Comparison of ENCODE assay signal across 31 cellular contexts in genomic region chr12:10136637-10137205, GRCh38. TPM values are rescaled to one million over a fixed set of nuclear protein-coding genes. Genes with fewer than 3 reads are reported as not detected.
DNase-seq lines count a peak whose midpoint lies in the region; ATAC-seq and TF ChIP-seq lines count a peak whose summit lies in the region.
"Had no signal": no experiment of that assay in that cellular context is flagged by ENCODE, and none has a peak within 500 bp of the region (broad histone marks: within the 10 kb centered on the region; RNA-seq: fewer than 3 reads in every experiment).

No MANE protein-coding gene starts in this region.

- no peak overlapping the region for H2AK5ac ChIP-seq in mesenchymal stem cell (ENCODE audit: low read length, severe bottlenecking)

- peak; percentile 17 for DNase-seq in NCI-H82 (lab: John Stamatoyannopoulos, UW)
- no peak for DNase-seq in NCI-H82 treated with DMSO at 0.1 percent for 48 hours (lab: John Stamatoyannopoulos, UW; ENCODE audit: unreplicated experiment)
- DNase-seq in NCI-H2029 (lab: John Stamatoyannopoulos, UW), result peak; percentile 16
- DNase-seq in SHP77 (lab: John Stamatoyannopoulos, UW), result peak; percentile 46 to 52
- DNase-seq in NCI-H510A (lab: John Stamatoyannopoulos, UW), result no peak
- DNase-seq in mesenchymal stem cell, result no peak
- DNase-seq: activated CD4-positive, alpha-beta memory T cell treated with anti-CD3 and anti-CD28 coated beads for 36 hours; activated CD4-positive, CD25-positive, alpha-beta regulatory T cell; activated CD8-positive, alpha-beta memory T cell treated with anti-CD3 and anti-CD28 coated beads, Interleukin-2, amount 50 U/mL, for 48 hours; activated effector memory CD4-positive, alpha-beta T cell treated with Interleukin-2 at 50 U/mL for 16 hours; activated naive CD8-positive, alpha-beta T cell treated with anti-CD3 and anti-CD28 coated beads, Interleukin-2, amount 50 U/mL, for 24 hours; body of pancreas; COR-L47; effector CD4-positive, alpha-beta T cell; foreskin fibroblast; heart right ventricle; left cardiac atrium; naive thymus-derived CD8-positive, alpha-beta T cell; NK-92 treated with Interleukin-12 subunit alpha and Interleukin-12 subunit beta, amount 100 ng/mL, for 24 hours; ovary; PC-9; spleen; stimulated activated CD4-positive, alpha-beta T cell treated with anti-CD3 and anti-CD28 coated beads, Interleukin-4, amount 100 ng/mL, for 1 hour; T-cell had no signal

- H3K27ac ChIP-seq in neutrophil, result peak overlapping the region; percentile 55
- no peak overlapping the region for H3K27ac ChIP-seq in mesenchymal stem cell (ENCODE audit: low read length, poor library complexity, severe bottlenecking)
- H3K27ac ChIP-seq: body of pancreas, heart right ventricle, ovary, PC-9, spleen, suprapubic skin had no signal

- no peak overlapping the region for H2BK5ac ChIP-seq in mesenchymal stem cell (ENCODE audit: low read depth, low read length, poor library complexity, severe bottlenecking)

- H4K91ac ChIP-seq in mesenchymal stem cell (ENCODE audit: low read length), result no peak overlapping the region

- H4K8ac ChIP-seq in mesenchymal stem cell (ENCODE audit: low read length), result no peak overlapping the region

- no peak overlapping the region for H2AFZ ChIP-seq in mesenchymal stem cell (ENCODE audit: low read depth, low read length)
- H2AFZ ChIP-seq: PC-9 had no signal

- H2BK12ac ChIP-seq in mesenchymal stem cell (ENCODE audit: low read length in 2 of 2), result no peak overlapping the region

- no peak for ATAC-seq in GM19397 (IDR thresholded peaks at IDR 0.05; ENCODE audit: unreplicated experiment)
- ATAC-seq: activated naive CD8-positive, alpha-beta T cell treated with anti-CD3 and anti-CD28 coated beads, Interleukin-2, amount 50 U/mL, for 24 hours; body of pancreas; heart right ventricle; K562; left cardiac atrium; naive thymus-derived CD8-positive, alpha-beta T cell; stimulated activated memory B cell treated with anti-CD40 and anti-IgM and Interleukin-4, amounts not matched to agents 10 μg/mL and 1 μg/mL and 100 μg/mL, for 72 hours; T-cell had no signal

- no peak for TF ChIP-seq CTCF in neutrophil (IDR thresholded peaks at IDR 0.05)

- no peak overlapping the region for H3K4me3 ChIP-seq in neutrophil (ENCODE audit: low read depth in 1 of 2, low read length in 1 of 2)
- H3K4me3 ChIP-seq in mesenchymal stem cell (ENCODE audit: insufficient read depth in 1 of 2, low read depth in 1 of 2, low read length in 2 of 2), result no peak overlapping the region
- H3K4me3 ChIP-seq: body of pancreas, heart right ventricle, K562, ovary, PC-9, spleen, suprapubic skin had no signal

- 87% methylated on average over 13 of the region's 13 CpGs for WGBS in mesenchymal stem cell

- H3K36me3 ChIP-seq in neutrophil, result no peaks in the 10 kb centered on the region
- no peaks in the 10 kb centered on the region for H3K36me3 ChIP-seq in mesenchymal stem cell (ENCODE audit: control insufficient read depth in 1 of 2, insufficient read depth in 2 of 2, low read depth in 1 of 2, low read length in 2 of 2)
- H3K36me3 ChIP-seq: heart right ventricle, ovary, spleen, suprapubic skin had no signal

- H3K4me1 ChIP-seq in neutrophil (ENCODE audit: control insufficient read depth in 1 of 2, insufficient read depth in 1 of 2, low read depth in 1 of 2, low read length in 1 of 2) (peaks cover 20 to 23% of the 10 kb centered on the region in 2 experiments), mesenchymal stem cell (ENCODE audit: control insufficient read depth, insufficient read depth, low read depth, low read length) (no peaks in the 10 kb centered on the region)
- H3K4me1 ChIP-seq: body of pancreas had no signal

- H3K9me3 ChIP-seq in neutrophil (no peaks in the 10 kb centered on the region), mesenchymal stem cell (ENCODE audit: control insufficient read depth, low read length) (no peaks in the 10 kb centered on the region)
- H3K9me3 ChIP-seq: body of pancreas, heart right ventricle, ovary, spleen, suprapubic skin had no signal

- H3K27me3 ChIP-seq in neutrophil (no peaks in the 10 kb centered on the region), mesenchymal stem cell (ENCODE audit: control insufficient read depth in 1 of 2, insufficient read depth in 1 of 2, low read length in 2 of 2) (no peaks in the 10 kb centered on the region)
- H3K27me3 ChIP-seq: body of pancreas, heart right ventricle, ovary, suprapubic skin had no signal

- H3K23ac ChIP-seq in mesenchymal stem cell (ENCODE audit: low read length in 2 of 2), result peak overlapping the region in 1 of 2 experiments; percentile 55

- no peak overlapping the region for H3K14ac ChIP-seq in mesenchymal stem cell (ENCODE audit: low read length in 2 of 2)

- H2BK120ac ChIP-seq in mesenchymal stem cell (ENCODE audit: low read depth, low read length), result no peak overlapping the region

- H3K18ac ChIP-seq in mesenchymal stem cell (ENCODE audit: low read depth in 1 of 2, low read length in 2 of 2), result no peak overlapping the region

- no peak overlapping the region for H3K4me2 ChIP-seq in mesenchymal stem cell (ENCODE audit: low read length, poor library complexity, severe bottlenecking)
- H3K4me2 ChIP-seq: PC-9 had no signal

- H2BK15ac ChIP-seq in mesenchymal stem cell (ENCODE audit: low read depth, poor library complexity, severe bottlenecking), result no peak overlapping the region

- H3K79me1 ChIP-seq in mesenchymal stem cell (replicated peaks; ENCODE audit: low read length, poor library complexity, severe bottlenecking), result no peaks in the 10 kb centered on the region

- no peak overlapping the region for H3K9ac ChIP-seq in mesenchymal stem cell (ENCODE audit: low read length)

- H3K4ac ChIP-seq in mesenchymal stem cell (ENCODE audit: low read depth in 1 of 2, low read length in 2 of 2), result no peak overlapping the region

RNA-seq across cellular contexts. Expression of gene CLEC7A, which starts 6.7 kb away (rescaled TPM):
- polyA plus RNA-seq in mesenchymal stem cell (2013, experiment 1 of 2), result 0.11 TPM
- 0.05 TPM for polyA plus RNA-seq in mesenchymal stem cell (2013, experiment 2 of 2)
- polyA plus RNA-seq: BJ, K562 had no signal

RNA-seq across cellular contexts. Expression of gene OLR1, which starts 35.2 kb away (rescaled TPM):
- 39.3 TPM for polyA plus RNA-seq in mesenchymal stem cell (2013, experiment 1 of 2)
- polyA plus RNA-seq in mesenchymal stem cell (2013, experiment 2 of 2), result 41.5 TPM
- polyA plus RNA-seq: H1; K562; naive thymus-derived CD8-positive, alpha-beta T cell had no signal

RNA-seq across cellular contexts. Expression of gene CLEC1A, which starts 37.9 kb away (rescaled TPM):
- 0.87 TPM for polyA plus RNA-seq in mesenchymal stem cell (2013, experiment 1 of 2)
- 0.82 TPM for polyA plus RNA-seq in mesenchymal stem cell (2013, experiment 2 of 2)
- polyA plus RNA-seq: naive thymus-derived CD8-positive, alpha-beta T cell had no signal

RNA-seq across cellular contexts. Expression of gene TMEM52B, which starts 42.1 kb away (rescaled TPM):
- polyA plus RNA-seq in mesenchymal stem cell (2013, experiment 1 of 2), result 5.3 TPM
- 6.4 TPM for polyA plus RNA-seq in mesenchymal stem cell (2013, experiment 2 of 2)
- polyA plus RNA-seq: H1; K562; naive thymus-derived CD8-positive, alpha-beta T cell had no signal

Comparison
In these comparisons a context has a peak if more than half of its experiments do, and no peak if none do; other contexts are left out.
1. DNase-seq: peak in NCI-H82 (single experiment), NCI-H2029 (single experiment) and SHP77 (2 of 2); none in NCI-H82 treated with DMSO at 0.1 percent for 48 hours (single experiment), NCI-H510A (single experiment) and mesenchymal stem cell (single experiment).